In genomic region chr1:156081174-156082110, GRCh38 we compare ENCODE assay signal across 8 cellular contexts. TPM values are rescaled to one million over a fixed set of nuclear protein-coding genes. Genes with fewer than 3 reads are reported as not detected.
DNase-seq lines count a peak whose midpoint lies in the region; ATAC-seq, FAIRE-seq and TF ChIP-seq lines count a peak whose summit lies in the region.

No MANE protein-coding gene starts in this region.

- no peak for TF ChIP-seq CTCF in glutamatergic neuron (IDR thresholded peaks at IDR 0.05; ENCODE audit: partially characterized antibody, unreplicated experiment)

- peaks cover 41% of the 10 kb centered on the region for H3K9me3 Mint-ChIP-seq in glutamatergic neuron (ENCODE audit: unreplicated experiment)
- H3K9me3 Mint-ChIP-seq in stimulated activated naive CD8-positive, alpha-beta T cell treated with anti-CD3 and anti-CD28 coated beads, Interleukin-15, amount 100 ng/mL, for 72 hours: no peaks in the 10 kb centered on the region

- H3K4me1 Mint-ChIP-seq in glutamatergic neuron (ENCODE audit: low read depth, unreplicated experiment): peaks cover 33% of the 10 kb centered on the region
- H3K4me1 Mint-ChIP-seq in stimulated activated naive CD8-positive, alpha-beta T cell treated with anti-CD3 and anti-CD28 coated beads, Interleukin-15, amount 100 ng/mL, for 72 hours: peaks cover 8% of the 10 kb centered on the region

- peak overlapping the region; percentile 89 for H3K4me3 Mint-ChIP-seq in glutamatergic neuron (ENCODE audit: unreplicated experiment)
- H3K4me3 Mint-ChIP-seq in stimulated activated naive CD8-positive, alpha-beta T cell treated with anti-CD3 and anti-CD28 coated beads, Interleukin-15, amount 100 ng/mL, for 72 hours: peak overlapping the region; percentile 88

- DNase-seq in NCI-H146 (lab: John Stamatoyannopoulos, UW): peak; percentile 57
- no peak for DNase-seq in NCI-H146 treated with DMSO at 0.1 percent for 48 hours (lab: John Stamatoyannopoulos, UW; ENCODE audit: unreplicated experiment)
- peak in 1 of 2 experiments; percentile 37 for DNase-seq in SJCRH30
- peak; percentile 32 for DNase-seq in glutamatergic neuron
- DNase-seq in stimulated activated naive CD8-positive, alpha-beta T cell treated with anti-CD3 and anti-CD28 coated beads, Interleukin-15, amount 100 ng/mL, for 72 hours: no peak
- no peak for DNase-seq in RCC 7860 (ENCODE audit: low spot score)

- peak overlapping the region; percentile 93 for H3K27ac Mint-ChIP-seq in glutamatergic neuron (ENCODE audit: unreplicated experiment)
- peak overlapping the region in 1 of 2 donors; percentile 64 for H3K27ac Mint-ChIP-seq in stimulated activated naive CD8-positive, alpha-beta T cell treated with anti-CD3 and anti-CD28 coated beads, Interleukin-15, amount 100 ng/mL, for 72 hours

- H3K27me3 Mint-ChIP-seq in glutamatergic neuron (ENCODE audit: unreplicated experiment): peaks cover 26% of the 10 kb centered on the region
- peaks cover 55% of the 10 kb centered on the region for H3K27me3 Mint-ChIP-seq in stimulated activated naive CD8-positive, alpha-beta T cell treated with anti-CD3 and anti-CD28 coated beads, Interleukin-15, amount 100 ng/mL, for 72 hours

- FAIRE-seq in RCC 7860 (lab: Jason Lieb, UNC): no peak

- H3K27me3 ChIP-seq in SJCRH30: no peaks in the 10 kb centered on the region

- ATAC-seq in stimulated activated naive CD8-positive, alpha-beta T cell treated with anti-CD3 and anti-CD28 coated beads, Interleukin-15, amount 100 ng/mL, for 72 hours: peak; percentile 7
- ATAC-seq in GM21723 (IDR thresholded peaks at IDR 0.05; ENCODE audit: unreplicated experiment) (no peak), GM19397 (IDR thresholded peaks at IDR 0.05; ENCODE audit: unreplicated experiment) (no peak)

- H3K4me1 ChIP-seq in SJCRH30: peaks cover 8% of the 10 kb centered on the region; the same call in 1 of the 2 replicates

- H3K9me3 ChIP-seq in SJCRH30 (replicated peaks): no peaks in the 10 kb centered on the region

- peak overlapping the region; percentile 59 for H3K27ac ChIP-seq in SJCRH30

- peak overlapping the region; percentile 99 for H3K4me3 ChIP-seq in SJCRH30

- peaks cover 3% of the 10 kb centered on the region; the same call in 1 of the 2 replicates for H3K36me3 ChIP-seq in SJCRH30

- no peaks in the 10 kb centered on the region for H3K36me3 Mint-ChIP-seq in glutamatergic neuron (ENCODE audit: unreplicated experiment)

RNA-seq across cellular contexts. Expression of gene MEX3A, which starts 0.8 kb away (rescaled TPM):
- total RNA-seq in SJCRH30 (2014; rRNA removed; shearing (Covaris generic)): 21.8 and 22.3 TPM in 2 replicates
- 114 TPM for total RNA-seq in glutamatergic neuron (ENCODE audit: unreplicated experiment)

RNA-seq across cellular contexts. Expression of gene RAB25, which starts 20.5 kb away (rescaled TPM):
- total RNA-seq in SJCRH30 (2014; rRNA removed; shearing (Covaris generic)): not detected in 2 replicates
- not detected for total RNA-seq in glutamatergic neuron (ENCODE audit: unreplicated experiment)

RNA-seq across cellular contexts. Expression of gene LAMTOR2, which starts 26.9 kb away (rescaled TPM):
- 24.8 and 33.3 TPM in 2 replicates for total RNA-seq in SJCRH30 (2014; rRNA removed; shearing (Covaris generic))
- total RNA-seq in glutamatergic neuron (ENCODE audit: unreplicated experiment): 47.0 TPM

RNA-seq across cellular contexts. Expression of gene UBQLN4, which starts 27.8 kb away (rescaled TPM):
- total RNA-seq in SJCRH30 (2014; rRNA removed; shearing (Covaris generic)): 34.4 and 36.5 TPM in 2 replicates
- 52.4 TPM for total RNA-seq in glutamatergic neuron (ENCODE audit: unreplicated experiment)

RNA-seq across cellular contexts. Expression of gene LMNA, which starts 33.1 kb away (rescaled TPM):
- 113 and 114 TPM in 2 replicates for total RNA-seq in SJCRH30 (2014; rRNA removed; shearing (Covaris generic))
- total RNA-seq in glutamatergic neuron (ENCODE audit: unreplicated experiment): 47.7 TPM

Comparison
In these comparisons a context has a peak if more than half of its experiments do, and no peak if none do; other contexts are left out.
1. DNase-seq: peak in NCI-H146 (single experiment) and glutamatergic neuron (single experiment); none in NCI-H146 treated with DMSO at 0.1 percent for 48 hours (single experiment), stimulated activated naive CD8-positive, alpha-beta T cell treated with anti-CD3 and anti-CD28 coated beads, Interleukin-15, amount 100 ng/mL, for 72 hours (0 of 2) and RCC 7860 (single experiment).